8 cellular contexts compared by ENCODE assay signal in genomic region chr12:120086801-120087621, GRCh38. TPM values are rescaled to one million over a fixed set of nuclear protein-coding genes. Genes with fewer than 3 reads are reported as not detected.
DNase-seq lines count a peak whose midpoint lies in the region; ATAC-seq and TF ChIP-seq lines count a peak whose summit lies in the region.

No MANE protein-coding gene starts in this region.

- peak; percentile 98 for ATAC-seq in HG02798 (IDR thresholded peaks at IDR 0.05; ENCODE audit: poor library complexity, unreplicated experiment)
- ATAC-seq in left cardiac atrium = peak; percentile 95 to 99

- DNase-seq in NCI-H1417 treated with DMSO at 0.1 percent for 48 hours (lab: John Stamatoyannopoulos, UW) = peak; percentile 95
- peak; percentile 98 for DNase-seq in SW480 (ENCODE audit: low spot score)
- DNase-seq in amniotic epithelial cell (ENCODE audit: low read depth) = peak; percentile 97
- DNase-seq in left cardiac atrium = peak; percentile 99
- peak; percentile 100 for DNase-seq in posterior vena cava (ENCODE audit: low spot score)
- peak; percentile 98 for DNase-seq in ureter (ENCODE audit: low spot score)

- peak; percentile 99 for TF ChIP-seq CTCF in GM12874 (IDR thresholded peaks at IDR 0.05; ENCODE audit: insufficient read depth, low read depth, low read length)

- intact Hi-C loops in left cardiac atrium (cut with DNase I) = no loop called here
- intact Hi-C loops in posterior vena cava (cut with DNase I) = no loop called here

RNA-seq across cellular contexts. Expression of gene RAB35, which starts 29.5 kb away (rescaled TPM):
- 10 to 100 TPM; 26.7 to 42.2 TPM for total RNA-seq in left cardiac atrium
- total RNA-seq in posterior vena cava = 10 to 100 TPM; 47.4 to 55.9 TPM
- total RNA-seq in ureter = 47.5 TPM

Comparison
In these comparisons a context has a peak if more than half of its experiments do, and no peak if none do; other contexts are left out.
1. Peak in every context shown above with its lines: DNase-seq and ATAC-seq.